In the genomic region with DNA sequence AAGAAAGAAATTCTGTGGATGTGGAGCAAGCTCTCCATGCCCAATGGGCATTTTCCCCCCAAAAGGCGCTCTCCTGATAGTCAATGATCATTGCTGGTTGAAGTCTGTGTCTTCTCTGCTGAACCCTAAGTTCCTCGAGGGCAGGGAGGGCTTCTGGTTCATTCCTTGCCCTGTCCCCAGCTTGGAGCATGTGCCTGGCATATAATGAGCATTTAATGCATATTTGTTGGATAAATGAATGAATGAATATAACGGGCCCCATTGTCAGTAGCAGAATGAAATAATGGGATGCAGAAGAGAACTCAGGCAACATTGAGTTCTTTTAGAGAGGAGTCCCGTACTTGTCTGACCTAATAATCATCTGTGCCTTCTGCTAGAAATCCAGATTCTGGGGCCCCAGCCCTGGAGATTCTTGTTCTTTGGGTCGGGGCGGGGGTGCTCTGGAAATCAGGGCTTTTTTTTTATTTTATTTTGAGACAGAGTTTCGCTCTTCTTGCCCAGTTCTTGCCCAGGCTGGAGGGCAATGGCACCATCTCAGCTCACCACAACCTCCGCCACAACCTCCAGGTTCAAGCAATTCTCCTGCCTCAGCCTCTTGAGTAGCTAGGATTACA, we compare ENCODE assay signal across 28 cellular contexts.
DNase-seq lines count a peak whose midpoint lies in the region; ATAC-seq and TF ChIP-seq lines count a peak whose summit lies in the region.
"Had no signal": no experiment of that assay in that cellular context is flagged by ENCODE, and none has a peak within 500 bp of the region (broad histone marks: within the 10 kb centered on the region; RNA-seq: fewer than 3 reads in every experiment).

No MANE protein-coding gene starts in this region.

- H3K4me3 Mint-ChIP-seq in chondrocyte (ENCODE audit: unreplicated experiment): no peak overlapping the region
- H3K4me3 Mint-ChIP-seq: activated naive CD4-positive, alpha-beta T cell treated with anti-CD3 and anti-CD28 coated beads for 36 hours; activated T-cell treated with anti-CD3 and anti-CD28 coated beads, Interleukin-2, amount 50 U/mL, for 4 hours; effector memory CD8-positive, alpha-beta T cell; stimulated activated naive CD8-positive, alpha-beta T cell treated with anti-CD3 and anti-CD28 coated beads, Interleukin-15, amount 100 ng/mL, for 72 hours had no signal

- no peak for ATAC-seq in GM21367 (IDR thresholded peaks at IDR 0.05; ENCODE audit: unreplicated experiment)
- ATAC-seq in GM21737 (IDR thresholded peaks at IDR 0.05; ENCODE audit: unreplicated experiment): no peak
- ATAC-seq in GM19467 (IDR thresholded peaks at IDR 0.05; ENCODE audit: unreplicated experiment): no peak
- ATAC-seq: activated T-cell treated with anti-CD3 and anti-CD28 coated beads, Interleukin-2, amount 50 U/mL, for 4 hours; effector memory CD8-positive, alpha-beta T cell; esophagus mucosa; foreskin keratinocyte; HepG2; left lung; stimulated activated naive CD8-positive, alpha-beta T cell treated with anti-CD3 and anti-CD28 coated beads, Interleukin-15, amount 100 ng/mL, for 72 hours had no signal

- 86 to 88% methylated on average over 8 of the region's 8 CpGs for WGBS in sigmoid colon, 2 donors

- peak overlapping the region; percentile 35 for H3K27ac ChIP-seq in layer of hippocampus (ENCODE audit: low read depth, low read length)
- peak overlapping the region in 3 of 4 donors; percentile 79 to 84 (median 82) for H3K27ac ChIP-seq in sigmoid colon
- H3K27ac ChIP-seq: BLaER1 treated with 17β-estradiol and CSF1 and Interleukin-3, amounts not matched to agents 10 nM and 100 nM; brain microvascular endothelial cell; foreskin keratinocyte; hepatocyte; left lung had no signal

- intact Hi-C loops in sigmoid colon (cut with DNase I): loop anchor here (5.0 kb wide), 3 partner anchors 72 to 267 kb away; no protein-coding TSS in a partner anchor

- peaks cover 0 to 72% (median 65%) of the 10 kb centered on the region in 4 donors for H3K4me1 ChIP-seq in sigmoid colon
- H3K4me1 ChIP-seq: foreskin keratinocyte had no signal

- no peaks in the 10 kb centered on the region for H3K27me3 ChIP-seq in layer of hippocampus (ENCODE audit: control insufficient read depth, insufficient read depth, low read length)
- H3K27me3 ChIP-seq in sigmoid colon: no peaks in the 10 kb centered on the region
- H3K27me3 ChIP-seq: hepatocyte had no signal

- peaks cover 11% of the 10 kb centered on the region for H3K27me3 Mint-ChIP-seq in chondrocyte (ENCODE audit: low read depth)

- TF ChIP-seq POLR2A in sigmoid colon (IDR thresholded peaks at IDR 0.05): no peak

- no peaks in the 10 kb centered on the region for H3K36me3 Mint-ChIP-seq in chondrocyte (ENCODE audit: low read depth)
- H3K36me3 Mint-ChIP-seq: naive B cell had no signal

- TF ChIP-seq EP300 in sigmoid colon (IDR thresholded peaks at IDR 0.05): no peak

- no peak overlapping the region for H3K27ac Mint-ChIP-seq in chondrocyte (ENCODE audit: unreplicated experiment)
- H3K27ac Mint-ChIP-seq: activated naive CD4-positive, alpha-beta T cell treated with anti-CD3 and anti-CD28 coated beads for 36 hours; effector memory CD8-positive, alpha-beta T cell had no signal

- H3K9me3 ChIP-seq in sigmoid colon: no peaks in the 10 kb centered on the region
- H3K9me3 ChIP-seq: Caco-2, left lung had no signal

- peaks cover 4% of the 10 kb centered on the region for H3K9me3 Mint-ChIP-seq in chondrocyte (ENCODE audit: low read depth)
- H3K9me3 Mint-ChIP-seq: effector memory CD8-positive, alpha-beta T cell had no signal

- TF ChIP-seq CTCF in chondrocyte (IDR thresholded peaks at IDR 0.05) (no peak), sigmoid colon (IDR thresholded peaks at IDR 0.05) (no peak)

- H3K36me3 ChIP-seq in sigmoid colon: no peaks in the 10 kb centered on the region
- H3K36me3 ChIP-seq: BLaER1 treated with 17β-estradiol and CSF1 and Interleukin-3, amounts not matched to agents 10 nM and 100 nM; brain microvascular endothelial cell; left lung had no signal

- DNase-seq in D341Med (ENCODE audit: low spot score): peak; percentile 1
- DNase-seq in chondrocyte (ENCODE audit: low spot score): peak; percentile 21
- peak; percentile 32 for DNase-seq in sigmoid colon
- no peak for DNase-seq in cerebellum (ENCODE audit: low spot score)
- DNase-seq: ACHN; activated naive CD4-positive, alpha-beta T cell treated with anti-CD3 and anti-CD28 coated beads for 36 hours; activated T-cell treated with anti-CD3 and anti-CD28 coated beads, Interleukin-2, amount 50 U/mL, for 4 hours; brain microvascular endothelial cell; Caco-2; foreskin keratinocyte; Karpas-422; left lung; mesendoderm; naive B cell; NCI-H146; RPMI8226; small intestine; stimulated activated naive CD8-positive, alpha-beta T cell treated with anti-CD3 and anti-CD28 coated beads, Interleukin-15, amount 100 ng/mL, for 72 hours; trophoblast cell had no signal

- peaks cover 34% of the 10 kb centered on the region for H3K4me1 Mint-ChIP-seq in chondrocyte (ENCODE audit: low read depth)

- no peak overlapping the region for H3K4me3 ChIP-seq in sigmoid colon
- H3K4me3 ChIP-seq: BLaER1 treated with 17β-estradiol and CSF1 and Interleukin-3, amounts not matched to agents 10 nM and 100 nM; hepatocyte; left lung had no signal
